Comparison of ENCODE assay signal across 1 cellular context in genomic region chr1:229507502-229507901, GRCh38.
TF ChIP-seq lines count a peak whose summit lies in the region.

No MANE protein-coding gene starts in this region.

TF ChIP-seq in K562, 482 proteins besides CTCF, POLR2A, EP300 and RAD21 (continued from another document):
- TF ChIP-seq SMARCA4 (IDR thresholded peaks at IDR 0.05) = peak; percentile 6; the same call in 1 of the 2 replicates
- peak; percentile 60; the same call in 1 of the 2 replicates for TF ChIP-seq TEAD4 (IDR thresholded peaks at IDR 0.05; ENCODE audit: low read length)
- TF ChIP-seq TEAD4 (CRISPR knock-in tag; IDR thresholded peaks at IDR 0.05; ENCODE audit: borderline replicate concordance) = no peak
- TF ChIP-seq CBFA2T2 (conservative IDR thresholded peaks at IDR 0.05) = peak; percentile 34
- TF ChIP-seq TCF3 (CRISPR knock-in tag; IDR thresholded peaks at IDR 0.05) = peak; percentile 26; the same call in 1 of the 2 replicates
- TF ChIP-seq HDAC2 (IDR thresholded peaks at IDR 0.05) = 0 out of 2 replicates have a peak, but pooled peaks have one; percentile 16
- TF ChIP-seq RREB1 (CRISPR knock-in tag; IDR thresholded peaks at IDR 0.05) = no peak
